8 cellular contexts compared by ENCODE assay signal in the genomic region with DNA sequence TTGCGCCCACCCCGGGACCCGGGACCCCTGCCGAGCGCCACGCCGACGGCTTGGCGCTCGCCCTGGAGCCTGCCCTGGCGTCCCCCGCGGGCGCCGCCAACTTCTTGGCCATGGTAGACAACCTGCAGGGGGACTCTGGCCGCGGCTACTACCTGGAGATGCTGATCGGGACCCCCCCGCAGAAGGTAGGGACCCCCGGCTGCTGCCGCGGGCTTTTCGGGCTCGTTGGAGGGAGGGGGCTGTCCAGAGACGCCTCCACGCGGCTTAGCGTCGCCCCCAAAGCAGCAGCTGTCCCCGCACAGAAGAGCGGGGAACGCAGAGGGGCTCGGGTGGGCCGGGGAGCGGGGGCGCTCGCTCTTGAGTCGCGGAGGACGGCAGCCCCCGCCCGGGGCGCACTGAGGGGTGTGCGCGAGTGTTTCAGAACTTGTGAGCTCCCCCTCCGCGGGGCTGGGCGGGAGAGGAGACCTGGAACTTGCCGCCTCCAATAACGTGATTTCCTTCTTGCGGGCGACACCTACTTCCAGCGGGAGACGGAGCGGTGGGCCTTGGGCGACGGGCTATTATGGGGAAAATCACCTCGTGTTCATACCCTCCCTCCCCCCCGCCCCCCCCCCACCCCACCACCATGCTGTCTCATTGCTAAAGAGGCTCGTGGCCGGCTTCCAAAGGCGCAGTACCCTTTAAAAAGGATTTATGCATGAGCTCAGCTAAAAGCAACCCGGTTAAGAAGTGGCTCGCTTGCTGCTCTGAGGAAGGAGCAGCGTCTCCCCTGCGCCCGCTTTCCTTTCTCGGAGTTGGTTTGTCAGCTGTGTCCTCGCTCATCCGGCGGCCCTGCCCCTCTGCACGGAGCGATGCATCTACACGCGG. TPM values are rescaled to one million over a fixed set of nuclear protein-coding genes. Genes with fewer than 3 reads are reported as not detected.
DNase-seq lines count a peak whose midpoint lies in the region; FAIRE-seq and TF ChIP-seq lines count a peak whose summit lies in the region.

No MANE protein-coding gene starts in this region.

- H3K27ac ChIP-seq in mesendoderm (ENCODE audit: low read depth, low read length) (no peak overlapping the region), thyroid gland (peak overlapping the region; percentile 76 to 96 (median 93))

- H3K56ac ChIP-seq in mesendoderm (ENCODE audit: low read length): peak overlapping the region; percentile 75

- peak overlapping the region; percentile 57 for H4K8ac ChIP-seq in mesendoderm (ENCODE audit: low read depth, low read length)

- no peak for TF ChIP-seq POLR2A in H54 (IDR thresholded peaks at IDR 0.05; ENCODE audit: low read depth, low read length)
- TF ChIP-seq POLR2A in thyroid gland (IDR thresholded peaks at IDR 0.05): peak in 1 of 2 donors; percentile 62

- peak overlapping the region; percentile 45 for H3K4me2 ChIP-seq in mesendoderm (ENCODE audit: low read length)

- H3K79me1 ChIP-seq in mesendoderm (ENCODE audit: low read length): peaks cover 2% of the 10 kb centered on the region

- peak overlapping the region; percentile 92 for H3K4ac ChIP-seq in mesendoderm (ENCODE audit: low read depth, low read length)

- H3K18ac ChIP-seq in mesendoderm (ENCODE audit: low read length): peak overlapping the region; percentile 91

- H3K27me3 ChIP-seq in mesendoderm (ENCODE audit: insufficient read depth, low read length, poor library complexity): no peaks in the 10 kb centered on the region
- no peaks in the 10 kb centered on the region for H3K27me3 ChIP-seq in thyroid gland

- no peak overlapping the region for H2AK5ac ChIP-seq in mesendoderm (ENCODE audit: low read length)

- TF ChIP-seq CTCF in epithelial cell of proximal tubule (conservative IDR thresholded peaks at IDR 0.05; ENCODE audit: low read depth, low read length): peak; percentile 16
- no peak for TF ChIP-seq CTCF in thyroid gland (IDR thresholded peaks at IDR 0.05)

- peak; percentile 73 for DNase-seq in AG08396 (ENCODE audit: low spot score)
- peak; percentile 67 for DNase-seq in H54 (ENCODE audit: insufficient read length, low spot score)
- DNase-seq in SKM-1 (lab: John Stamatoyannopoulos, UW; ENCODE audit: unreplicated experiment): peak; percentile 25
- DNase-seq in epithelial cell of proximal tubule (ENCODE audit: low read depth): no peak
- peak; percentile 55 for DNase-seq in mesendoderm
- peak; percentile 80 for DNase-seq in thyroid gland
- DNase-seq in NCI-H1694 (lab: John Stamatoyannopoulos, UW): no peak
- DNase-seq in cerebellar cortex (ENCODE audit: low spot score): no peak

- no peaks in the 10 kb centered on the region for H3K9me3 ChIP-seq in thyroid gland

- intact Hi-C loops in thyroid gland (cut with DNase I): no loop called here

- FAIRE-seq in H54 (lab: Jason Lieb, UNC): no peak

- no peaks in the 10 kb centered on the region for H3K79me2 ChIP-seq in mesendoderm (ENCODE audit: control insufficient read depth, insufficient read depth, low read length)

- H4K5ac ChIP-seq in mesendoderm (ENCODE audit: low read length): no peak overlapping the region

- H3K4me1 ChIP-seq in mesendoderm (ENCODE audit: control insufficient read depth, low read depth, low read length) (peaks cover 6% of the 10 kb centered on the region), thyroid gland (peaks cover 28 to 42% of the 10 kb centered on the region in 2 donors)

- no peak overlapping the region for H3K23ac ChIP-seq in mesendoderm (ENCODE audit: low read length)

- H2BK5ac ChIP-seq in mesendoderm (ENCODE audit: low read length): no peak overlapping the region

- peak overlapping the region; percentile 77 for H2BK120ac ChIP-seq in mesendoderm (ENCODE audit: low read depth, low read length)

- no CpG with 5 or more reads among the region's 75 CpGs for WGBS in mesendoderm (ENCODE audit: extremely low coverage, insufficient coverage, low lambda C conversion rate)
- WGBS in thyroid gland, 2 donors: 0 to 1% methylated on average over 24 to 52 of the region's 75 CpGs

- H2BK15ac ChIP-seq in mesendoderm (replicated peaks; ENCODE audit: low read depth): peak overlapping the region; percentile 60

- H3K4me3 ChIP-seq in epithelial cell of proximal tubule (ENCODE audit: low read depth, low read length) (peak overlapping the region; percentile 81), mesendoderm (ENCODE audit: low read length) (peak overlapping the region; percentile 50), thyroid gland (replicated peaks in 1 of 3) (peak overlapping the region; percentile 0 to 88 (median 64))

- H3K9ac ChIP-seq in mesendoderm (ENCODE audit: low read length): peak overlapping the region; percentile 70

- H3K36me3 ChIP-seq in mesendoderm (ENCODE audit: control insufficient read depth, insufficient read depth, low read length) (no peaks in the 10 kb centered on the region), thyroid gland (no peaks in the 10 kb centered on the region)

RNA-seq across cellular contexts. Expression of a gene that starts 0.7 kb away (rescaled TPM):
- total RNA-seq in epithelial cell of proximal tubule (38.3 and 60.9 TPM in 2 replicates), thyroid gland (10 to 100 TPM; 59.0 to 89.1 (median 68.1) TPM)
- polyA plus RNA-seq in mesendoderm (2013, experiment 1 of 2): 20.9 TPM
- polyA plus RNA-seq in mesendoderm (2013, experiment 2 of 2): 20.0 TPM

Comparison
In these comparisons a context has a peak if more than half of its experiments do, and no peak if none do; other contexts are left out.
1. DNase-seq: peak in AG08396 (single experiment), H54 (single experiment), SKM-1 (single experiment), mesendoderm (single experiment) and thyroid gland (2 of 2); none in epithelial cell of proximal tubule (single experiment), NCI-H1694 (single experiment) and cerebellar cortex (single experiment).
2. Peak in every context shown above with its lines, with median percentiles within 50 percentile points of each other: H3K4me3 ChIP-seq.